In the genomic region with DNA sequence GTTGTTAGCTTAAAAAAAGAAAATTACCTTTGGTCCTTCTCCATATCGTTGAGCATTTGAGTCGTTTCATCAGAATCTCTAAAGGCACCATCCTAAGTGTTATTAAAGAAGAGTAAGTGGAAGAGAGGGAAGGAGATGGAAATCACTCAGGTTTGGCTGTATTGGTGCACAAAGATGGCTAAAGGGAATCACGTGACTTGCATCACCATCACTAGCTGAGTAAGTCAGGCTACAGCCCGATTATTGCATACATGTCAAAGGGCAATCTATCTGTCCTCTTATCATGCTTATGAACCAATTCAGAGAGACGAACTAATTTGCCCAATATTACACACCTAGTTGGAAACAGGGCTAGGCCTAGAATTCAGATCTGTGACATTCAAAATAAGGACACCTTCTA, we compare ENCODE assay signal across 20 cellular contexts.
A peak's percentile ranks its signal among the peaks of the same experiment; 100 is the strongest.
DNase-seq lines count a peak whose midpoint lies in the region; ATAC-seq, FAIRE-seq and TF ChIP-seq lines count a peak whose summit lies in the region.
"Had no signal": no experiment of that assay in that cellular context is flagged by ENCODE, and none has a peak within 500 bp of the region (broad histone marks: within the 10 kb centered on the region; RNA-seq: fewer than 3 reads in every experiment).

No MANE protein-coding gene starts in this region.

- H3K9ac ChIP-seq in HepG2 (ENCODE audit: insufficient read depth, low read depth, low read length) = no peak overlapping the region
- no peak overlapping the region for H3K9ac ChIP-seq in K562 (ENCODE audit: insufficient read depth in 1 of 2, low read depth in 2 of 2, low read length in 2 of 2)
- H3K9ac ChIP-seq: BLaER1 treated with 17β-estradiol and CSF1 and Interleukin-3, amounts not matched to agents 10 nM and 100 nM had no signal

- H3K4me1 ChIP-seq in HepG2 (ENCODE audit: insufficient read depth, low read length) (no peaks in the 10 kb centered on the region), right lobe of liver (no peaks in the 10 kb centered on the region), K562 (replicated peaks in 1 of 2; ENCODE audit: control insufficient read depth in 2 of 2, insufficient read depth in 2 of 2, low read length in 2 of 2) (no peaks in the 10 kb centered on the region)
- H3K4me1 ChIP-seq: BLaER1 treated with 17β-estradiol and CSF1 and Interleukin-3, amounts not matched to agents 10 nM and 100 nM; Caco-2 had no signal

- no peak for TF ChIP-seq RAD21 in HepG2 (CRISPR knock-in tag; IDR thresholded peaks at IDR 0.05)
- TF ChIP-seq RAD21 in K562 (CRISPR knock-in tag; conservative IDR thresholded peaks at IDR 0.05 in 1 of 2, IDR thresholded peaks at IDR 0.05 in 1 of 2) = no peak

- no peak for ATAC-seq in HepG2
- no peak for ATAC-seq in right lobe of liver
- ATAC-seq in K562 = no peak
- no peak for ATAC-seq in HG02852 (IDR thresholded peaks at IDR 0.05; ENCODE audit: unreplicated experiment)
- ATAC-seq: CD8-positive, alpha-beta T cell had no signal

- TF ChIP-seq EP300 in HepG2 (IDR thresholded peaks at IDR 0.05; ENCODE audit: low read depth in 2 of 2, low read length in 2 of 2) (no peak), HepG2 (CRISPR knock-in tag; IDR thresholded peaks at IDR 0.05; ENCODE audit: borderline replicate concordance) (no peak), K562 (IDR thresholded peaks at IDR 0.05; ENCODE audit: low read length) (no peak)

- POLR2A ChIA-PET in HepG2 (lab: Yijun Ruan, JAX) (no interaction called here), K562 (lab: Yijun Ruan, JAX) (no interaction called here)

- H3K27ac ChIP-seq in HepG2 (ENCODE audit: extremely low read length, insufficient read depth, low read length) (no peak overlapping the region), right lobe of liver (no peak overlapping the region), K562 (ENCODE audit: extremely low read depth, low read depth, low read length) (no peak overlapping the region)
- H3K27ac ChIP-seq: BLaER1 treated with 17β-estradiol and CSF1 and Interleukin-3, amounts not matched to agents 10 nM and 100 nM; C4-2B had no signal

- H3K27me3 ChIP-seq in HepG2 (ENCODE audit: control insufficient read depth in 1 of 2, insufficient read depth in 2 of 2, low read length in 2 of 2) = no peaks in the 10 kb centered on the region
- no peaks in the 10 kb centered on the region for H3K27me3 ChIP-seq in right lobe of liver
- no peaks in the 10 kb centered on the region for H3K27me3 ChIP-seq in K562 (ENCODE audit: control insufficient read depth in 2 of 2, insufficient read depth in 2 of 2, low read length in 2 of 2)
- H3K27me3 ChIP-seq: BLaER1 treated with 17β-estradiol and CSF1 and Interleukin-3, amounts not matched to agents 10 nM and 100 nM had no signal

- no peaks in the 10 kb centered on the region for H3K79me2 ChIP-seq in HepG2 (ENCODE audit: insufficient read depth, low read length)
- no peaks in the 10 kb centered on the region for H3K79me2 ChIP-seq in K562 (ENCODE audit: control insufficient read depth, insufficient read depth, low read length)

- FAIRE-seq in HepG2 (lab: Jason Lieb, UNC) (no peak), K562 (lab: Jason Lieb, UNC) (peak; percentile 11)
- FAIRE-seq: A204.1, D721Med, G401.6, GM12891, GM19239 had no signal

- H4K20me1 ChIP-seq in HepG2 (ENCODE audit: insufficient read depth, low read length) = no peaks in the 10 kb centered on the region
- H4K20me1 ChIP-seq in K562 (replicated peaks; ENCODE audit: control insufficient read depth, insufficient read depth, low read length) = no peaks in the 10 kb centered on the region
- H4K20me1 ChIP-seq: BLaER1 treated with 17β-estradiol and CSF1 and Interleukin-3, amounts not matched to agents 10 nM and 100 nM had no signal

- in situ Hi-C loops in HepG2 (cut with HindIII; ENCODE audit: extremely low pct_ligation_motif_present, low pct_unique_long_range_greater_than_20kb) (no loop called here), K562 (cut with MboI) (no loop called here)

- H2AFZ ChIP-seq in HepG2 (ENCODE audit: low read length) (no peak overlapping the region), K562 (ENCODE audit: low read depth, low read length) (no peak overlapping the region)

- no peak for DNase-seq in HepG2 (ENCODE audit: low spot score)
- DNase-seq in right lobe of liver = no peak
- no peak for DNase-seq in K562 (ENCODE audit: extremely low read depth in 1 of 4, low spot score in 3 of 4)
- no peak for DNase-seq in cerebellum (ENCODE audit: low spot score)
- DNase-seq: 8988T; AML-193; Caco-2; Calu3; CD4-positive, alpha-beta T cell; CD8-positive, alpha-beta T cell; DMS79 treated with DMSO at 0.1 percent for 48 hours; GF-D8 had no signal

- no peaks in the 10 kb centered on the region for H3K9me1 ChIP-seq in K562 (ENCODE audit: control insufficient read depth, insufficient read depth, low read length)

- no peak overlapping the region for H3K4me3 ChIP-seq in HepG2 (replicated peaks in 1 of 3; ENCODE audit: insufficient read depth in 1 of 3, low read depth in 2 of 3, low read length in 3 of 3)
- H3K4me3 ChIP-seq in right lobe of liver = no peak overlapping the region
- no peak overlapping the region for H3K4me3 ChIP-seq in K562
- H3K4me3 ChIP-seq: BLaER1 treated with 17β-estradiol and CSF1 and Interleukin-3, amounts not matched to agents 10 nM and 100 nM had no signal

- intact Hi-C loops in HepG2 (cut with micrococcal nuclease; ENCODE audit: unreplicated experiment) = no loop called here
- intact Hi-C loops in right lobe of liver (cut with DNase I) = no loop called here
- intact Hi-C loops in K562 (cut with micrococcal nuclease) = no loop called here

- TF ChIP-seq POLR2A in HepG2 (IDR thresholded peaks at IDR 0.05; ENCODE audit: insufficient read depth in 1 of 2, low read depth in 2 of 2, low read length in 2 of 2) (no peak), right lobe of liver (IDR thresholded peaks at IDR 0.05) (no peak), K562 (conservative IDR thresholded peaks at IDR 0.05) (no peak)

- TF ChIP-seq CTCF in HepG2 (CRISPR knock-in tag; IDR thresholded peaks at IDR 0.05) (no peak), right lobe of liver (IDR thresholded peaks at IDR 0.05) (no peak), K562 (IDR thresholded peaks at IDR 0.05 in 2 of 3, conservative IDR thresholded peaks at IDR 0.05 in 1 of 3; ENCODE audit: insufficient read depth in 2 of 3, low read depth in 1 of 3, low read length in 3 of 3) (no peak)

- no TSS peak for BruUV-seq in HepG2 (replicated peaks; lab: Mats Ljungman, UMichigan)
- no TSS peak for BruUV-seq in K562 (replicated peaks; lab: Mats Ljungman, UMichigan)

- no peak overlapping the region for H3K4me2 ChIP-seq in HepG2 (ENCODE audit: low read depth, low read length)
- no peak overlapping the region for H3K4me2 ChIP-seq in K562 (ENCODE audit: insufficient read depth, low read length)
- H3K4me2 ChIP-seq: BLaER1 treated with 17β-estradiol and CSF1 and Interleukin-3, amounts not matched to agents 10 nM and 100 nM had no signal

- CTCF ChIA-PET in HepG2 (lab: Yijun Ruan, JAX; ENCODE audit: low intra/inter-chr PET ratio, low total read pairs) (no interaction called here), K562 (lab: Yijun Ruan, JAX; ENCODE audit: low intra/inter-chr PET ratio) (no interaction called here)

- WGBS in HepG2 (ENCODE audit: low lambda C conversion rate) = 0% methylated on average over 5 of the region's 5 CpGs
- WGBS in right lobe of liver (ENCODE audit: insufficient coverage, low coverage, low lambda C conversion rate, missing lambda C conversion rate) = 43% methylated on average over 5 of the region's 5 CpGs
- 0% methylated on average over 5 of the region's 5 CpGs for WGBS in K562 (ENCODE audit: insufficient coverage, low coverage, missing lambda C conversion rate)

- no peaks in the 10 kb centered on the region for H3K9me3 ChIP-seq in HepG2 (ENCODE audit: low read length)
- H3K9me3 ChIP-seq in right lobe of liver = no peaks in the 10 kb centered on the region
- no peaks in the 10 kb centered on the region for H3K9me3 ChIP-seq in K562 (replicated peaks; ENCODE audit: control insufficient read depth, insufficient read depth, low read depth, low read length)
- H3K9me3 ChIP-seq: BLaER1 treated with 17β-estradiol and CSF1 and Interleukin-3, amounts not matched to agents 10 nM and 100 nM; Caco-2 had no signal

- H3K36me3 ChIP-seq in HepG2 (replicated peaks in 1 of 2; ENCODE audit: control insufficient read depth in 1 of 2, insufficient read depth in 2 of 2, low read length in 2 of 2) (no peaks in the 10 kb centered on the region), right lobe of liver (no peaks in the 10 kb centered on the region), K562 (ENCODE audit: control insufficient read depth, insufficient read depth, low read length) (no peaks in the 10 kb centered on the region)

TF ChIP-seq in HepG2, 621 proteins besides CTCF, POLR2A, EP300 and RAD21 (continues in another document):
- TF ChIP-seq ZNF431 (CRISPR knock-in tag; IDR thresholded peaks at IDR 0.05; ENCODE audit: borderline replicate concordance, low read depth) (no peak), ETV5 (CRISPR knock-in tag; IDR thresholded peaks at IDR 0.05; ENCODE audit: borderline replicate concordance) (no peak), RAD51 (IDR thresholded peaks at IDR 0.05; ENCODE audit: borderline replicate concordance) (peak; percentile 86), RFX3 (CRISPR knock-in tag; IDR thresholded peaks at IDR 0.05) (no peak), KDM3A (CRISPR knock-in tag; IDR thresholded peaks at IDR 0.05; ENCODE audit: low read depth) (no peak)

TF ChIP-seq in K562, 482 proteins besides CTCF, POLR2A, EP300 and RAD21:
- TF ChIP-seq ZNF57 (CRISPR knock-in tag; IDR thresholded peaks at IDR 0.05) = no peak
- TF ChIP-seq, protein P1, sequence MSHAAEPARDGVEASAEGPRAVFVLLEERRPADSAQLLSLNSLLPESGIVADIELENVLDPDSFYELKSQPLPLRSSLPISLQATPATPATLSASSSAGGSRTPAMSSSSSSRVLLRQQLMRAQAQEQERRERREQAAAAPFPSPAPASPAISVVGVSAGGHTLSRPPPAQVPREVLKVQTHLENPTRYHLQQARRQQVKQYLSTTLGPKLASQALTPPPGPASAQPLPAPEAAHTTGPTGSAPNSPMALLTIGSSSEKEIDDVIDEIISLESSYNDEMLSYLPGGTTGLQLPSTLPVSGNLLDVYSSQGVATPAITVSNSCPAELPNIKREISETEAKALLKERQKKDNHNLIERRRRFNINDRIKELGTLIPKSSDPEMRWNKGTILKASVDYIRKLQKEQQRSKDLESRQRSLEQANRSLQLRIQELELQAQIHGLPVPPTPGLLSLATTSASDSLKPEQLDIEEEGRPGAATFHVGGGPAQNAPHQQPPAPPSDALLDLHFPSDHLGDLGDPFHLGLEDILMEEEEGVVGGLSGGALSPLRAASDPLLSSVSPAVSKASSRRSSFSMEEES (CRISPR knock-in tag; IDR thresholded peaks at IDR 0.05) = peak; percentile 86
